In genomic region chr2:59190518-59190917, GRCh38 we compare ENCODE assay signal across 6 cellular contexts.
"Had no signal": no experiment of that assay in that cellular context is flagged by ENCODE, and none has a peak within 500 bp of the region (broad histone marks: within the 10 kb centered on the region; RNA-seq: fewer than 3 reads in every experiment).

No MANE protein-coding gene starts in this region.

- H3K4me2 ChIP-seq: GM23338 had no signal

- H3K4me1 Mint-ChIP-seq: GM23338, H9 had no signal

- H3K36me3 Mint-ChIP-seq: IgD-negative memory B cell had no signal

- H3K9me3 Mint-ChIP-seq: GM23338, H9, IgD-negative memory B cell had no signal

- H3K4me3 Mint-ChIP-seq: GM23338, H9, IgD-negative memory B cell had no signal

- H3K4me3 ChIP-seq: GM23338 had no signal

- H3K27ac Mint-ChIP-seq: GM23338, H9, IgD-negative memory B cell had no signal

- H3K27ac ChIP-seq: HL-60 had no signal

- ATAC-seq: GM23338, HepG2 had no signal

- DNase-seq: H9, HCEC 1CT had no signal
